Comparison of ENCODE assay signal across 8 cellular contexts in genomic region chr17:6070280-6070894, GRCh38. TPM values are rescaled to one million over a fixed set of nuclear protein-coding genes. Genes with fewer than 3 reads are reported as not detected.
DNase-seq lines count a peak whose midpoint lies in the region; ATAC-seq and TF ChIP-seq lines count a peak whose summit lies in the region.

WSCD1 (plus strand) TSS chr17:6070379; CDS start chr17:6080659, 10,280 bp downstream.

- TF ChIP-seq RAD21 in liver (IDR thresholded peaks at IDR 0.05): no peak

- no peaks in the 10 kb centered on the region for H3K9me3 ChIP-seq in HUES64 (ENCODE audit: insufficient read depth, low read depth, low read length)
- H3K9me3 ChIP-seq in liver (ENCODE audit: control insufficient read depth in 4 of 4, low read length in 3 of 4): no peaks in the 10 kb centered on the region
- no peaks in the 10 kb centered on the region for H3K9me3 ChIP-seq in stomach

- H3K36me3 ChIP-seq in HUES64 (ENCODE audit: insufficient read depth, low read length) (0 out of 2 replicates have a peak, but pooled peaks cover 3% of the 10 kb centered on the region), liver (ENCODE audit: control insufficient read depth in 4 of 4, insufficient read depth in 3 of 4, low read depth in 1 of 4, low read length in 3 of 4) (no peaks in the 10 kb centered on the region), stomach (no peaks in the 10 kb centered on the region)

- H3K4me3 ChIP-seq in HUES64 (ENCODE audit: low read length) (peak within 1 kb of the TSS; percentile 79), liver (ENCODE audit: low read depth in 1 of 3, low read length in 3 of 3) (peak within 1 kb of the TSS; percentile 21 to 80 (median 56)), stomach (peak within 1 kb of the TSS; percentile 62 to 83 (median 68))

- H3K4me1 ChIP-seq in HUES64 (ENCODE audit: insufficient read depth, low read length): no peaks in the 10 kb centered on the region
- peaks cover 0 to 16% (median 8%) of the 10 kb centered on the region in 4 donors for H3K4me1 ChIP-seq in liver (ENCODE audit: control insufficient read depth in 4 of 4, insufficient read depth in 4 of 4, low read length in 3 of 4)
- peaks cover 7 to 27% (median 16%) of the 10 kb centered on the region in 4 donors for H3K4me1 ChIP-seq in stomach

- no peak for TF ChIP-seq EP300 in stomach (IDR thresholded peaks at IDR 0.05)

- WGBS in HUES64: under 1% methylated on average over 93 of the region's 94 CpGs
- WGBS in liver: 1% methylated on average over 94 of the region's 94 CpGs
- 0 to 1% (median 1%) methylated on average over 22 to 85 of the region's 94 CpGs; no CpG with 5 or more reads in 1 of the 5 donors for WGBS in stomach, 5 donors

- TF ChIP-seq POLR2A in stomach (IDR thresholded peaks at IDR 0.05): no peak

- H3K27me3 ChIP-seq in HUES64 (ENCODE audit: insufficient read depth, low read length) (peaks cover 40% of the 10 kb centered on the region), liver (ENCODE audit: control insufficient read depth in 4 of 4, insufficient read depth in 4 of 4, low read length in 3 of 4) (peaks cover 0 to 2% (median 0%) of the 10 kb centered on the region in 4 donors), stomach (peaks cover 0 to 78% (median 21%) of the 10 kb centered on the region in 3 donors)

- peak; percentile 50 for DNase-seq in Ammon's horn (ENCODE audit: low spot score)
- peak; percentile 86 for DNase-seq in cerebellum (ENCODE audit: low spot score)
- peak; percentile 45 for DNase-seq in stomach
- DNase-seq in SKM-1 treated with dmso at 0.1 percent for 144 hours (lab: John Stamatoyannopoulos, UW; ENCODE audit: unreplicated experiment): no peak

- H3K9ac ChIP-seq in HUES64 (ENCODE audit: low read depth, low read length): peak within 1 kb of the TSS; percentile 50
- H3K9ac ChIP-seq in liver (ENCODE audit: low read depth in 1 of 2, low read length in 2 of 2): peak within 1 kb of the TSS in 1 of 2 donors; percentile 21

- ATAC-seq in GM21786 (IDR thresholded peaks at IDR 0.05; ENCODE audit: unreplicated experiment) (no peak), HG03095 (IDR thresholded peaks at IDR 0.05; ENCODE audit: unreplicated experiment) (no peak)

- H3K27ac ChIP-seq in HUES64 (ENCODE audit: low read depth, low read length) (no peak within 1 kb of the TSS), liver (ENCODE audit: low read depth in 1 of 2, low read length in 2 of 2) (no peak within 1 kb of the TSS), stomach (peak within 1 kb of the TSS in 2 of 5 donors; percentile 11 to 46)

- TF ChIP-seq CTCF in liver (IDR thresholded peaks at IDR 0.05; ENCODE audit: low read depth, low read length, missing input control) (no peak), stomach (IDR thresholded peaks at IDR 0.05) (no peak)

- intact Hi-C loops in stomach (cut with DNase I; ENCODE audit: low total_unique reads): no loop called here

TF ChIP-seq in liver, 16 proteins besides CTCF, POLR2A, EP300 and RAD21:
- TF ChIP-seq HNF4G (IDR thresholded peaks at IDR 0.05) (no peak), HNF4A (conservative IDR thresholded peaks at IDR 0.05) (no peak), FOXA2 (IDR thresholded peaks at IDR 0.05) (no peak), REST (IDR thresholded peaks at IDR 0.05) (no peak), GABPA (IDR thresholded peaks at IDR 0.05 in 1 of 2, conservative IDR thresholded peaks at IDR 0.05 in 1 of 2) (no peak), NR2F2 (IDR thresholded peaks at IDR 0.05) (no peak), EGR1 (IDR thresholded peaks at IDR 0.05; ENCODE audit: low read depth in 2 of 2) (no peak), SP1 (IDR thresholded peaks at IDR 0.05) (no peak), ZBTB33 (IDR thresholded peaks at IDR 0.05) (no peak), FOXA1 (IDR thresholded peaks at IDR 0.05) (no peak), MAX (IDR thresholded peaks at IDR 0.05) (no peak), RXRA (IDR thresholded peaks at IDR 0.05) (no peak), TAF1 (conservative IDR thresholded peaks at IDR 0.05) (no peak), YY1 (IDR thresholded peaks at IDR 0.05) (no peak), JUND (IDR thresholded peaks at IDR 0.05) (no peak)
- TF ChIP-seq, protein P1, sequence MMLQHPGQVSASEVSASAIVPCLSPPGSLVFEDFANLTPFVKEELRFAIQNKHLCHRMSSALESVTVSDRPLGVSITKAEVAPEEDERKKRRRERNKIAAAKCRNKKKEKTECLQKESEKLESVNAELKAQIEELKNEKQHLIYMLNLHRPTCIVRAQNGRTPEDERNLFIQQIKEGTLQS (IDR thresholded peaks at IDR 0.05): no peak

RNA-seq across cellular contexts. Expression of gene WSCD1, which starts in this region (rescaled TPM):
- polyA plus RNA-seq in HUES64 (2013, experiment 1 of 2): 27.0 TPM
- polyA plus RNA-seq in HUES64 (2013, experiment 2 of 2): 33.5 TPM
- total RNA-seq in cerebellum: 46.8 TPM
- total RNA-seq in liver: 1 to 10 TPM; 1.7 to 3.8 TPM
- under 1 TPM; 0.10 to 0.95 TPM for polyA plus RNA-seq in liver
- 10 to 100 TPM in 2 of 5 donors, 1 to 10 TPM in 1, under 1 TPM in 2; 0.58 to 32.7 (median 2.6) TPM for total RNA-seq in stomach
- 1 to 10 TPM in 2 of 3 donors, under 1 TPM in 1; 1.00 to 1.2 (median 1.1) TPM for polyA plus RNA-seq in stomach
